In the genomic region with DNA sequence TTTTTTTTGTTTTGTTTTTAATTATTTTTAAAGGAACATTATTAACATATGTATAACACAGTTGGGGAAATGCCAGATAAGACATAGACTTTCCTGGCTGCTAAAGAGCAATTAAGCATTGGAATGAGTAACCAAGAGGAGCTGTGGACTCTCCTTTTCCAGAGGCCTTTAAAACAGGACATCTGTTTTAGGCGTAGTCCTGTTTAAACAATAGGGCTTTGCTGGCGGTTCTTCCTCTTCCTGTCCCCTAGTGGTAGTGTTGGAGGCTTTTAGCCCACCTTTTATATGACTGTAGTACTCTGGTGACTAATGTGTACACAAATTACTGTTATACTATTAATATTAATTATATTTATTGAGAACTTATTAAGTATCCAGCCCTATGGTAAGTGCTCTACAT, we compare ENCODE assay signal across 11 cellular contexts.
DNase-seq lines count a peak whose midpoint lies in the region; ATAC-seq and TF ChIP-seq lines count a peak whose summit lies in the region.
"Had no signal": no experiment of that assay in that cellular context is flagged by ENCODE, and none has a peak within 500 bp of the region (broad histone marks: within the 10 kb centered on the region; RNA-seq: fewer than 3 reads in every experiment).

No MANE protein-coding gene starts in this region.

- H3K4me1 ChIP-seq in cardiac muscle cell (ENCODE audit: low read depth) (no peaks in the 10 kb centered on the region), right atrium auricular region (peaks cover 0 to 6% of the 10 kb centered on the region in 2 donors), urinary bladder (ENCODE audit: insufficient read depth) (no peaks in the 10 kb centered on the region)

- H3K27me3 ChIP-seq in cardiac muscle cell (peaks cover 11% of the 10 kb centered on the region), right atrium auricular region (no peaks in the 10 kb centered on the region)

- H3K36me3 ChIP-seq in cardiac muscle cell (no peaks in the 10 kb centered on the region), right atrium auricular region (no peaks in the 10 kb centered on the region), urinary bladder (ENCODE audit: insufficient read depth) (no peaks in the 10 kb centered on the region)

- 47% methylated on average over 2 of the region's 2 CpGs for WGBS in urinary bladder

- peak; percentile 25 for TF ChIP-seq CTCF in cardiac muscle cell (IDR thresholded peaks at IDR 0.05; ENCODE audit: low read depth, low read length)
- TF ChIP-seq CTCF in right atrium auricular region (IDR thresholded peaks at IDR 0.05): peak in 1 of 2 donors; percentile 37
- peak; percentile 33 for TF ChIP-seq CTCF in cardiac fibroblast (IDR thresholded peaks at IDR 0.05; ENCODE audit: low read depth, low read length)

- DNase-seq in cardiac muscle cell (ENCODE audit: low read depth in 1 of 2, low spot score in 1 of 2) (peak in 1 of 2 donors; percentile 54), right atrium auricular region (ENCODE audit: low spot score) (no peak), cardiac fibroblast (ENCODE audit: low read depth in 2 of 2) (peak; percentile 44 to 60), iPS-NIHi7 (ENCODE audit: extremely low spot score) (peak; percentile 35)
- no peak for DNase-seq in stimulated activated CD4-positive, alpha-beta T cell treated with anti-CD3 and anti-CD28 coated beads, Interleukin-2, amount 100 ng/mL, for 48 hours
- DNase-seq: NCI-H1048, NCI-H774, T-helper 1 cell had no signal

- H3K4me3 ChIP-seq in cardiac muscle cell: no peak overlapping the region
- no peak overlapping the region for H3K4me3 ChIP-seq in right atrium auricular region
- no peak overlapping the region for H3K4me3 ChIP-seq in cardiac fibroblast (replicated peaks in 1 of 2; ENCODE audit: low read depth in 2 of 2, low read length in 2 of 2)
- no peak overlapping the region for H3K4me3 ChIP-seq in urinary bladder (ENCODE audit: low read depth, low read length)

- H3K27ac ChIP-seq in cardiac muscle cell (no peak overlapping the region), right atrium auricular region (peak overlapping the region in 1 of 2 donors; percentile 26), urinary bladder (ENCODE audit: low read depth) (peak overlapping the region; percentile 23)

- ATAC-seq in HG02588 (IDR thresholded peaks at IDR 0.05; ENCODE audit: unreplicated experiment): no peak
- no peak for ATAC-seq in GM19397 (IDR thresholded peaks at IDR 0.05; ENCODE audit: unreplicated experiment)

- H3K9me3 ChIP-seq in cardiac muscle cell (ENCODE audit: low read depth) (no peaks in the 10 kb centered on the region), right atrium auricular region (no peaks in the 10 kb centered on the region)

Comparison
In these comparisons a context has a peak if more than half of its experiments do, and no peak if none do; other contexts are left out.
1. DNase-seq: peak in cardiac fibroblast (2 of 2) and iPS-NIHi7 (single experiment); none in right atrium auricular region (single experiment) and stimulated activated CD4-positive, alpha-beta T cell treated with anti-CD3 and anti-CD28 coated beads, Interleukin-2, amount 100 ng/mL, for 48 hours (0 of 2).